ENCODE assay signal across 15 cellular contexts in genomic region chr4:152598454-152598853, GRCh38.
"Had no signal": no experiment of that assay in that cellular context is flagged by ENCODE, and none has a peak within 500 bp of the region (broad histone marks: within the 10 kb centered on the region; RNA-seq: fewer than 3 reads in every experiment).

No MANE protein-coding gene starts in this region.

- H3K4me2 ChIP-seq: hepatocyte had no signal

- H3K79me2 ChIP-seq: hepatocyte had no signal

- H3K4me3 ChIP-seq: colonic mucosa, hepatocyte, left ventricle myocardium inferior, lower lobe of right lung, pancreas had no signal

- H2AFZ ChIP-seq: hepatocyte had no signal

- H3K36me3 ChIP-seq: colonic mucosa, left ventricle myocardium inferior, lower lobe of right lung, pancreas had no signal

- H3K4me1 ChIP-seq: colonic mucosa, left ventricle myocardium inferior, lower lobe of right lung, pancreas had no signal

- H3K27ac ChIP-seq: colonic mucosa, hepatocyte, left ventricle myocardium inferior, lower lobe of right lung, pancreas had no signal

- DNase-seq: colonic mucosa; dermis blood vessel endothelial cell; endodermal cell; foreskin melanocyte; kidney glomerular epithelial cell; left ventricle myocardium inferior; lower lobe of right lung; occipital lobe; pancreas; right cardiac atrium; small intestine; stimulated activated CD4-positive, alpha-beta T cell treated with anti-CD3 and anti-CD28 coated beads, Interleukin-12 subunit alpha, Interleukin-12 subunit beta, amount 100 ng/mL, for 4 hours; stimulated activated CD4-positive, alpha-beta T cell treated with anti-CD3 and anti-CD28 coated beads, Interleukin-2, amount 100 ng/mL, for 48 hours; stimulated activated naive CD4-positive, alpha-beta T cell treated with Interleukin-2 at 50 U/mL for 16 hours had no signal

- ATAC-seq: lower lobe of right lung, right cardiac atrium had no signal

- H3K27me3 ChIP-seq: colonic mucosa, hepatocyte, pancreas had no signal

- H3K9me3 ChIP-seq: colonic mucosa, left ventricle myocardium inferior, lower lobe of right lung, pancreas had no signal
